Comparison of ENCODE assay signal across 10 cellular contexts in genomic region chr7:76108540-76109233, GRCh38.
DNase-seq lines count a peak whose midpoint lies in the region; ATAC-seq and TF ChIP-seq lines count a peak whose summit lies in the region.
"Had no signal": no experiment of that assay in that cellular context is flagged by ENCODE, and none has a peak within 500 bp of the region (broad histone marks: within the 10 kb centered on the region; RNA-seq: fewer than 3 reads in every experiment).

No MANE protein-coding gene starts in this region.

- no peak overlapping the region for H2AK5ac ChIP-seq in neuronal stem cell (ENCODE audit: low read depth, low read length)

- H3K27ac ChIP-seq in neuronal stem cell (replicated peaks; ENCODE audit: low read length), result no peak overlapping the region

- TF ChIP-seq CTCF in epithelial cell of proximal tubule (conservative IDR thresholded peaks at IDR 0.05; ENCODE audit: low read depth, low read length), result no peak

- H3K4me1 ChIP-seq in neuronal stem cell (ENCODE audit: control insufficient read depth in 2 of 2, insufficient read depth in 1 of 2, low read depth in 1 of 2, low read length in 2 of 2), result no peaks in the 10 kb centered on the region

- H3K18ac ChIP-seq in neuronal stem cell (ENCODE audit: low read length), result no peak overlapping the region

- H3K36me3 ChIP-seq in neuronal stem cell (replicated peaks in 1 of 2; ENCODE audit: control insufficient read depth in 2 of 2, insufficient read depth in 2 of 2, low read length in 2 of 2), result no peaks in the 10 kb centered on the region

- no peak overlapping the region for H3K23ac ChIP-seq in neuronal stem cell (ENCODE audit: low read depth, low read length, poor library complexity)

- no peak overlapping the region for H2BK120ac ChIP-seq in neuronal stem cell (ENCODE audit: low read depth, low read length)

- no peak overlapping the region for H3K4me2 ChIP-seq in neuronal stem cell (ENCODE audit: insufficient read depth, low read length, poor library complexity, severe bottlenecking)

- H4K8ac ChIP-seq in neuronal stem cell (ENCODE audit: low read depth, low read length), result no peak overlapping the region

- H2AFZ ChIP-seq in neuronal stem cell (ENCODE audit: low read length), result peak overlapping the region; percentile 43

- ATAC-seq in HG03439 (IDR thresholded peaks at IDR 0.05; ENCODE audit: unreplicated experiment), result no peak
- ATAC-seq: activated naive CD4-positive, alpha-beta T cell treated with anti-CD3 and anti-CD28 coated beads, Interleukin-2, amount 50 U/mL, for 72 hours had no signal

- no peak overlapping the region for H3K14ac ChIP-seq in neuronal stem cell (ENCODE audit: low read length)

- no peaks in the 10 kb centered on the region for H3K79me1 ChIP-seq in neuronal stem cell (ENCODE audit: low read depth, low read length)

- no peak overlapping the region for H2BK5ac ChIP-seq in neuronal stem cell (ENCODE audit: low read length)

- no peaks in the 10 kb centered on the region for H3K27me3 ChIP-seq in neuronal stem cell (ENCODE audit: control insufficient read depth in 3 of 3, insufficient read depth in 3 of 3, low read depth in 1 of 3, low read length in 3 of 3)

- H3K9ac ChIP-seq in neuronal stem cell (ENCODE audit: low read depth, low read length, poor library complexity), result no peak overlapping the region

- DNase-seq in DMS53 treated with DMSO at 0.1 percent for 48 hours (lab: John Stamatoyannopoulos, UW; ENCODE audit: unreplicated experiment), result peak; percentile 90
- peak; percentile 89 to 94 for DNase-seq in NCI-H526 (lab: John Stamatoyannopoulos, UW)
- DNase-seq in epithelial cell of proximal tubule (ENCODE audit: low read depth), result no peak
- DNase-seq in neuronal stem cell (ENCODE audit: low spot score), result no peak
- DNase-seq in NCI-H1105 (lab: John Stamatoyannopoulos, UW), result no peak
- DNase-seq in NCI-H2227 treated with DMSO at 0.1 percent for 48 hours (lab: John Stamatoyannopoulos, UW), result no peak
- no peak for DNase-seq in germinal center (ENCODE audit: low spot score)
- DNase-seq: T-helper 1 cell had no signal

- no CpG with 5 or more reads among the region's 11 CpGs for WGBS in neuronal stem cell (ENCODE audit: extremely low coverage in 2 of 2, insufficient read length in 2 of 2, insufficient replicate concordance in 1 of 2), 2 donors

- H4K91ac ChIP-seq in neuronal stem cell (ENCODE audit: low read depth, low read length, poor library complexity), result no peak overlapping the region

- H3K4me3 ChIP-seq in epithelial cell of proximal tubule (ENCODE audit: low read depth, low read length) (peak overlapping the region; percentile 25), neuronal stem cell (ENCODE audit: low read length in 2 of 2) (no peak overlapping the region)

- H3K4ac ChIP-seq in neuronal stem cell (ENCODE audit: low read length), result no peak overlapping the region

- H2BK15ac ChIP-seq in neuronal stem cell (ENCODE audit: low read length), result no peak overlapping the region

- no peaks in the 10 kb centered on the region for H3K9me3 ChIP-seq in neuronal stem cell (replicated peaks in 1 of 2; ENCODE audit: control insufficient read depth in 2 of 2, insufficient read depth in 1 of 2, low read depth in 1 of 2, low read length in 2 of 2)

- no peak overlapping the region for H2BK12ac ChIP-seq in neuronal stem cell (ENCODE audit: low read length)

Comparison
In these comparisons a context has a peak if more than half of its experiments do, and no peak if none do; other contexts are left out.
1. DNase-seq: peak in DMS53 treated with DMSO at 0.1 percent for 48 hours (single experiment) and NCI-H526 (2 of 2); none in epithelial cell of proximal tubule (single experiment), neuronal stem cell (single experiment), NCI-H1105 (single experiment), NCI-H2227 treated with DMSO at 0.1 percent for 48 hours (single experiment) and germinal center (single experiment).